ENCODE assay signal across 8 cellular contexts in the genomic region with DNA sequence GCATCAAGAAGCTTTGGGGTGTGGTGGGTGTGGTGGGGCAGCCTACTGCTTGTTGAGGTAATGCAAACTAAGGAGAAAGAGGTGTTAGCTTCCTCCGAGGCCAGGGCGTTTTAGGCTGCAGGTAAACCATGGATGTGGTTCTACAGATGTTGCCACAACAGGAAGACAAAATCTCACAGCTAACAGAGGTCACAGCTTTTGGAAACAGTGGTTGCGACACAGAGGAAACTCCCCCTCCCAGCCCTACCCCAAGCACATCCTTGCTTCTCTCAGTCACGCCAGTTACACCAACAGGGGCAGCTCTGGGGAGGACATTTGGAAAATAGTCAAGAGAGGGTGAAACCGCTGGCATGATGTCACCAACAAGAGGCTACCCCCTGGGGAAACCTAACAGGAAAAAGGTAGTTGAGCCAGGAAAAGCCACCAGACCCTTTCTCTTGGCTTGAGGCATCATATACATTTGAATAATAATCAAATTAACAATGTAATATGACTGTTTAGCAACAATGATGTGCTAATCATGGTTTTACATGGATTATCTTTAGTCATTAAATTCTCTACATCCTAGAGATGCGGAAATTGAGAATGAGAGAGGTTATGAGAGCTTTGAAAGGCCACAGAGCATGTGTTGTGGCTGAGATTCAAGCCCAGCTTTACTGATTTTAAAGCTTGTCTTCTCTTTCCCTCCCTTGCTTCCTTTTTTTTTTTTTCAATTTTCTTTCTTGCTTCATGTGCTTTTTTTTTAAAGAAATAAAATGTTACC.
DNase-seq lines count a peak whose midpoint lies in the region; ATAC-seq and TF ChIP-seq lines count a peak whose summit lies in the region.

No MANE protein-coding gene starts in this region.

- peak overlapping the region; percentile 11 to 78 (median 61) for H3K4me3 Mint-ChIP-seq in naive thymus-derived CD8-positive, alpha-beta T cell

- WGBS in suprapubic skin: 61% methylated on average over 6 of the region's 6 CpGs

- no peaks in the 10 kb centered on the region for H3K9me3 Mint-ChIP-seq in naive thymus-derived CD8-positive, alpha-beta T cell

- POLR2A ChIA-PET in naive thymus-derived CD8-positive, alpha-beta T cell (lab: Charles Lee): interaction anchor here (0.6 to 0.7 kb wide), 2 partner anchors 17 to 238 kb away, joined by 3 to 4 read pairs; no protein-coding TSS in a partner anchor

- no peak for TF ChIP-seq EP300 in suprapubic skin (IDR thresholded peaks at IDR 0.05)

- peaks cover 0 to under 1% (median 0%) of the 10 kb centered on the region in 3 donors for H3K36me3 Mint-ChIP-seq in naive thymus-derived CD8-positive, alpha-beta T cell

- H3K27ac ChIP-seq in suprapubic skin (no peak overlapping the region), caudate nucleus (ENCODE audit: low read depth, low read length) (no peak overlapping the region)

- peak; percentile 58 for ATAC-seq in GM21723 (IDR thresholded peaks at IDR 0.05; ENCODE audit: unreplicated experiment)
- peak; percentile 96 to 97 for ATAC-seq in naive thymus-derived CD8-positive, alpha-beta T cell

- peak overlapping the region; percentile 43 to 94 (median 82) for H3K27ac Mint-ChIP-seq in naive thymus-derived CD8-positive, alpha-beta T cell

- no peaks in the 10 kb centered on the region for H3K27me3 Mint-ChIP-seq in naive thymus-derived CD8-positive, alpha-beta T cell

- H3K36me3 ChIP-seq in suprapubic skin: no peaks in the 10 kb centered on the region

- TF ChIP-seq CTCF in suprapubic skin (IDR thresholded peaks at IDR 0.05): no peak

- no peak overlapping the region for H3K4me3 ChIP-seq in suprapubic skin

- no peaks in the 10 kb centered on the region for H3K27me3 ChIP-seq in suprapubic skin

- H3K4me1 ChIP-seq in suprapubic skin: no peaks in the 10 kb centered on the region

- peaks cover 12 to 39% (median 35%) of the 10 kb centered on the region in 4 donors for H3K4me1 Mint-ChIP-seq in naive thymus-derived CD8-positive, alpha-beta T cell

- no peaks in the 10 kb centered on the region for H3K9me3 ChIP-seq in suprapubic skin

- TF ChIP-seq POLR2A in suprapubic skin (IDR thresholded peaks at IDR 0.05): no peak

- peak; percentile 37 for DNase-seq in CD1c-positive myeloid dendritic cell (ENCODE audit: extremely low spot score)
- peak; percentile 53 for DNase-seq in NAMALWA (ENCODE audit: low spot score)
- DNase-seq in activated T-cell treated with anti-CD3 and anti-CD28 coated beads, Interleukin-2, amount 50 U/mL, for 1 hour: peak; percentile 63
- DNase-seq in naive thymus-derived CD8-positive, alpha-beta T cell: peak; percentile 5 to 87 (median 69)
- no peak for DNase-seq in DMS153 treated with DMSO at 0.1 percent for 48 hours (lab: John Stamatoyannopoulos, UW; ENCODE audit: unreplicated experiment)
- DNase-seq in suprapubic skin (ENCODE audit: low spot score in 2 of 2): no peak
- DNase-seq in caudate nucleus (lab: John Stamatoyannopoulos, UW): no peak

Comparison
In these comparisons a context has a peak if more than half of its experiments do, and no peak if none do; other contexts are left out.
1. DNase-seq: peak in CD1c-positive myeloid dendritic cell (single experiment), NAMALWA (single experiment), activated T-cell treated with anti-CD3 and anti-CD28 coated beads, Interleukin-2, amount 50 U/mL, for 1 hour (single experiment) and naive thymus-derived CD8-positive, alpha-beta T cell (10 of 10); none in DMS153 treated with DMSO at 0.1 percent for 48 hours (single experiment), suprapubic skin (0 of 2) and caudate nucleus (0 of 61).